ENCODE assay signal across 8 cellular contexts in the genomic region with DNA sequence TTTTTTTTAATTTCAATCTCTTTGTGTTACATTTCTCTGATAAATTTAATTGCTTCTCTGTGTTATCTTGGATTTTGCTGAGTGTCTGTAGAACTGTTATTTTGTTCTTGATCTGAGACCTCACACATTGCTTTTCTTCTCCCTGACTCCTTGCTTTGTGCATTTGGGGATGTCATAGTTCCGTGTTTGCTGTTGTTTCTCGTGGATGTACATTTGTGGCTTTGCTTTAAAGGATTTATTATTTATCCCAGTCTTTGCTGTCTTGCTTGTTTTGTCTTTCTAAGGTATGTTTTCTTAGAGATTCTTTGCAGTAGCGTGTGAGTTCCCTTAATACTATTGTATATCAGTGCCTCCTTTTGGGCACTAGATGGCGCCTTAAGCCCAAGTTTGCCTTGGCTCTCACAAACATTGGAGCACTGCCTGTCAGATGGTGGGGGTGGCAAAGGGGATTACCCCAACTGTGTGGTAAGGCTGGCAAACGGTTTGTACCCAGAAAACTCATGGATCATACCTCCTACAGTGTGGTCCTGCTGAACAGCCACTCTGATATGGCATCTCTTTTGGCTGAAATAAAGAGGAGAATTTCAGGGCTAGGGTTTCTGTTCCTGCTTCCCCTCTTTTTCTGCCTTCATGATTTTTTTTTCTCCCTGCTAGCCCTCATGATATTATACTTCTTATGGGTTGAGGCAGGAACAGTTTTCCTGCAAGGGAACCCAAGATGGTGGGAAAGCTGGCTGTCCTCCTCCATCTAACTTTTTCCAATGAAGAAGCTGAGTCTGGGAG.
A peak's percentile ranks its signal among the peaks of the same experiment; 100 is the strongest.
DNase-seq lines count a peak whose midpoint lies in the region; ATAC-seq and TF ChIP-seq lines count a peak whose summit lies in the region.

No MANE protein-coding gene starts in this region.

- DNase-seq in GM12864 (ENCODE audit: low read depth) (peak; percentile 40), HCT116 (ENCODE audit: low read depth, low spot score) (peak; percentile 37), M059J (ENCODE audit: low read depth) (peak; percentile 67), cardiac muscle cell (ENCODE audit: low read depth in 1 of 2, low spot score in 1 of 2) (peak; percentile 66 to 81), putamen (ENCODE audit: low spot score) (peak; percentile 53), NCI-H187 treated with DMSO at 0.1 percent for 48 hours (lab: John Stamatoyannopoulos, UW) (no peak)
- DNase-seq in activated naive CD4-positive, alpha-beta T cell treated with anti-CD3 and anti-CD28 coated beads, Interleukin-2, amount 50 U/mL, for 72 hours (ENCODE audit: low spot score in 2 of 2): peak; percentile 59 to 64

- H3K27ac ChIP-seq in HCT116 (ENCODE audit: low read depth, low read length) (no peak overlapping the region), cardiac muscle cell (no peak overlapping the region)

- H3K27ac Mint-ChIP-seq in activated naive CD4-positive, alpha-beta T cell treated with anti-CD3 and anti-CD28 coated beads, Interleukin-2, amount 50 U/mL, for 72 hours: no peak overlapping the region

- H3K36me3 Mint-ChIP-seq in activated naive CD4-positive, alpha-beta T cell treated with anti-CD3 and anti-CD28 coated beads, Interleukin-2, amount 50 U/mL, for 72 hours: no peaks in the 10 kb centered on the region

- no peaks in the 10 kb centered on the region for H4K20me1 ChIP-seq in HCT116 (ENCODE audit: insufficient read depth)

- no peak overlapping the region for H2AFZ ChIP-seq in HCT116 (ENCODE audit: low read depth, low read length, poor library complexity, severe bottlenecking)

- POLR2A ChIA-PET in HCT116 (lab: Charles Lee): no interaction called here

- TF ChIP-seq CTCF in GM12864 (IDR thresholded peaks at IDR 0.05; ENCODE audit: low read depth, low read length, missing control alignments): peak; percentile 87
- TF ChIP-seq CTCF in HCT116 (IDR thresholded peaks at IDR 0.05 in 2 of 3, conservative IDR thresholded peaks at IDR 0.05 in 1 of 3; ENCODE audit: borderline replicate concordance in 1 of 3, insufficient read depth in 1 of 3, low read depth in 2 of 3, low read length in 2 of 3): peak; percentile 69 to 94 (median 84)
- TF ChIP-seq CTCF in cardiac muscle cell (IDR thresholded peaks at IDR 0.05; ENCODE audit: low read depth, low read length): peak; percentile 87

- RAD21 ChIA-PET in HCT116 (lab: Charles Lee; ENCODE audit: low non-redundant PET in 1 of 2, low total read pairs in 2 of 2, uncharacterized antibody in 2 of 2, unreplicated experiment in 2 of 2): no interaction called here

- peak; percentile 97 for ATAC-seq in HCT116
- peak; percentile 99 for ATAC-seq in SK-N-SH treated with all-trans-retinoic acid at 6 μM for 48 hours
- ATAC-seq in activated naive CD4-positive, alpha-beta T cell treated with anti-CD3 and anti-CD28 coated beads, Interleukin-2, amount 50 U/mL, for 72 hours: peak; percentile 91 to 99

- H3K9me3 ChIP-seq in HCT116 (ENCODE audit: control insufficient read depth in 1 of 2, insufficient read depth in 1 of 2, low read depth in 1 of 2, low read length in 2 of 2) (no peaks in the 10 kb centered on the region), cardiac muscle cell (ENCODE audit: low read depth) (no peaks in the 10 kb centered on the region)

- CTCF ChIA-PET in HCT116 (lab: Charles Lee): interaction anchor here (0.6 to 1.0 kb wide), 7 partner anchors 10 to 671 kb away, joined by 3 to 5 read pairs (median 3); no protein-coding TSS in a partner anchor

- H3K9me3 Mint-ChIP-seq in activated naive CD4-positive, alpha-beta T cell treated with anti-CD3 and anti-CD28 coated beads, Interleukin-2, amount 50 U/mL, for 72 hours: no peaks in the 10 kb centered on the region

- H3K27me3 ChIP-seq in HCT116 (ENCODE audit: insufficient read depth, low read length) (no peaks in the 10 kb centered on the region), cardiac muscle cell (no peaks in the 10 kb centered on the region)

- H3K36me3 ChIP-seq in HCT116 (ENCODE audit: control insufficient read depth in 1 of 2, insufficient read depth in 2 of 2, low read length in 2 of 2) (no peaks in the 10 kb centered on the region), cardiac muscle cell (no peaks in the 10 kb centered on the region)

- TF ChIP-seq RAD21 in HCT116 (IDR thresholded peaks at IDR 0.05; ENCODE audit: low read depth): peak; percentile 85

- no peak overlapping the region for H3K4me2 ChIP-seq in HCT116 (ENCODE audit: low read length)

- H3K9me2 ChIP-seq in HCT116 (ENCODE audit: insufficient read depth): no peaks in the 10 kb centered on the region

- H3K79me2 ChIP-seq in HCT116 (ENCODE audit: insufficient read depth, low read length): no peaks in the 10 kb centered on the region

- intact Hi-C loops in HCT116 (cut with micrococcal nuclease): loop anchor here (1.0 to 10.0 kb wide), 3 partner anchors 373 to 672 kb away; a partner anchor contains a TSS

- no peak overlapping the region for H3K4me3 ChIP-seq in GM12864 (ENCODE audit: low read depth, low read length)
- H3K4me3 ChIP-seq in HCT116 (replicated peaks in 1 of 2; ENCODE audit: low read depth in 1 of 2, low read length in 2 of 2): no peak overlapping the region
- no peak overlapping the region for H3K4me3 ChIP-seq in cardiac muscle cell

- no peak overlapping the region for H3K9ac ChIP-seq in HCT116 (ENCODE audit: low read length)

- TF ChIP-seq POLR2A in HCT116 (IDR thresholded peaks at IDR 0.05; ENCODE audit: borderline replicate concordance, extremely low read depth, insufficient read depth, insufficient read length): no peak

- H3K4me1 ChIP-seq in HCT116 (ENCODE audit: control insufficient read depth in 1 of 2, insufficient read depth in 2 of 2, low read length in 2 of 2) (no peaks in the 10 kb centered on the region), cardiac muscle cell (ENCODE audit: low read depth) (no peaks in the 10 kb centered on the region)

- no TSS peak for BruUV-seq in HCT116 (replicated peaks; lab: Mats Ljungman, UMichigan)

TF ChIP-seq in HCT116, 20 proteins besides CTCF, POLR2A, EP300 and RAD21 (continues in another document):
- no peak for TF ChIP-seq CEBPB (IDR thresholded peaks at IDR 0.05; ENCODE audit: low read depth)
- TF ChIP-seq, protein P1, sequence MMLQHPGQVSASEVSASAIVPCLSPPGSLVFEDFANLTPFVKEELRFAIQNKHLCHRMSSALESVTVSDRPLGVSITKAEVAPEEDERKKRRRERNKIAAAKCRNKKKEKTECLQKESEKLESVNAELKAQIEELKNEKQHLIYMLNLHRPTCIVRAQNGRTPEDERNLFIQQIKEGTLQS (IDR thresholded peaks at IDR 0.05): no peak
- TF ChIP-seq, protein P2, sequence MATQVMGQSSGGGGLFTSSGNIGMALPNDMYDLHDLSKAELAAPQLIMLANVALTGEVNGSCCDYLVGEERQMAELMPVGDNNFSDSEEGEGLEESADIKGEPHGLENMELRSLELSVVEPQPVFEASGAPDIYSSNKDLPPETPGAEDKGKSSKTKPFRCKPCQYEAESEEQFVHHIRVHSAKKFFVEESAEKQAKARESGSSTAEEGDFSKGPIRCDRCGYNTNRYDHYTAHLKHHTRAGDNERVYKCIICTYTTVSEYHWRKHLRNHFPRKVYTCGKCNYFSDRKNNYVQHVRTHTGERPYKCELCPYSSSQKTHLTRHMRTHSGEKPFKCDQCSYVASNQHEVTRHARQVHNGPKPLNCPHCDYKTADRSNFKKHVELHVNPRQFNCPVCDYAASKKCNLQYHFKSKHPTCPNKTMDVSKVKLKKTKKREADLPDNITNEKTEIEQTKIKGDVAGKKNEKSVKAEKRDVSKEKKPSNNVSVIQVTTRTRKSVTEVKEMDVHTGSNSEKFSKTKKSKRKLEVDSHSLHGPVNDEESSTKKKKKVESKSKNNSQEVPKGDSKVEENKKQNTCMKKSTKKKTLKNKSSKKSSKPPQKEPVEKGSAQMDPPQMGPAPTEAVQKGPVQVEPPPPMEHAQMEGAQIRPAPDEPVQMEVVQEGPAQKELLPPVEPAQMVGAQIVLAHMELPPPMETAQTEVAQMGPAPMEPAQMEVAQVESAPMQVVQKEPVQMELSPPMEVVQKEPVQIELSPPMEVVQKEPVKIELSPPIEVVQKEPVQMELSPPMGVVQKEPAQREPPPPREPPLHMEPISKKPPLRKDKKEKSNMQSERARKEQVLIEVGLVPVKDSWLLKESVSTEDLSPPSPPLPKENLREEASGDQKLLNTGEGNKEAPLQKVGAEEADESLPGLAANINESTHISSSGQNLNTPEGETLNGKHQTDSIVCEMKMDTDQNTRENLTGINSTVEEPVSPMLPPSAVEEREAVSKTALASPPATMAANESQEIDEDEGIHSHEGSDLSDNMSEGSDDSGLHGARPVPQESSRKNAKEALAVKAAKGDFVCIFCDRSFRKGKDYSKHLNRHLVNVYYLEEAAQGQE (IDR thresholded peaks at IDR 0.05; ENCODE audit: low read depth): no peak

TF ChIP-seq in SK-N-SH treated with all-trans-retinoic acid at 6 μM for 48 hours, 23 proteins besides CTCF, POLR2A, EP300 and RAD21:
- TF ChIP-seq GLIS3 (CRISPR knock-in tag; IDR thresholded peaks at IDR 0.05): no peak
